ENCODE assay signal across 9 cellular contexts in genomic region chr1:214558002-214558770, GRCh38. TPM values are rescaled to one million over a fixed set of nuclear protein-coding genes. Genes with fewer than 3 reads are reported as not detected.
DNase-seq lines count a peak whose midpoint lies in the region; ATAC-seq and TF ChIP-seq lines count a peak whose summit lies in the region.
"Had no signal": no experiment of that assay in that cellular context is flagged by ENCODE, and none has a peak within 500 bp of the region (broad histone marks: within the 10 kb centered on the region; RNA-seq: fewer than 3 reads in every experiment).

No MANE protein-coding gene starts in this region.

- WGBS in lung, 2 donors = 53 to 54% methylated on average over 8 of the region's 8 CpGs

- no peak overlapping the region for H3K27ac ChIP-seq in lung (ENCODE audit: low read depth in 1 of 2, low read length in 1 of 2)

- no peak overlapping the region for H3K4me3 Mint-ChIP-seq in T-helper 2 cell treated with Interferon-gamma antibody and Interleukin-4, amounts not matched to agents 5 μg/mL and 100 μg/mL, for 36 hours
- H3K4me3 Mint-ChIP-seq: activated naive CD4-positive, alpha-beta T cell treated with anti-CD3 and anti-CD28 coated beads, Interleukin-2, amount 50 U/mL, for 24 hours had no signal

- TF ChIP-seq CTCF in GM12865 (IDR thresholded peaks at IDR 0.05; ENCODE audit: insufficient read depth, low read depth, low read length, missing control alignments) (no peak), lung (IDR thresholded peaks at IDR 0.05; ENCODE audit: control extremely low read depth, extremely low read depth) (no peak), GM10248 (IDR thresholded peaks at IDR 0.05; ENCODE audit: control extremely low read depth, extremely low read depth, low read depth, missing control alignments) (no peak)

- H3K4me1 Mint-ChIP-seq in T-helper 2 cell treated with Interferon-gamma antibody and Interleukin-4, amounts not matched to agents 5 μg/mL and 100 μg/mL, for 36 hours (ENCODE audit: low read depth) = peaks cover 8% of the 10 kb centered on the region
- H3K4me1 Mint-ChIP-seq: activated naive CD4-positive, alpha-beta T cell treated with anti-CD3 and anti-CD28 coated beads, Interleukin-2, amount 50 U/mL, for 24 hours had no signal

- ATAC-seq in HG02798 (IDR thresholded peaks at IDR 0.05; ENCODE audit: poor library complexity, unreplicated experiment) = peak; percentile 59
- peak; percentile 91 for ATAC-seq in SK-N-SH treated with all-trans-retinoic acid at 6 μM for 48 hours
- ATAC-seq in lung (ENCODE audit: insufficient read depth, low FRiP score) = peak; percentile 71

- H3K27ac Mint-ChIP-seq in T-helper 2 cell treated with Interferon-gamma antibody and Interleukin-4, amounts not matched to agents 5 μg/mL and 100 μg/mL, for 36 hours = no peak overlapping the region
- H3K27ac Mint-ChIP-seq: activated naive CD4-positive, alpha-beta T cell treated with anti-CD3 and anti-CD28 coated beads, Interleukin-2, amount 50 U/mL, for 24 hours had no signal

- no peaks in the 10 kb centered on the region for H3K36me3 Mint-ChIP-seq in T-helper 2 cell treated with Interferon-gamma antibody and Interleukin-4, amounts not matched to agents 5 μg/mL and 100 μg/mL, for 36 hours (ENCODE audit: low read depth)
- H3K36me3 Mint-ChIP-seq: activated naive CD4-positive, alpha-beta T cell treated with anti-CD3 and anti-CD28 coated beads, Interleukin-2, amount 50 U/mL, for 24 hours had no signal

- DNase-seq in GM12865 (ENCODE audit: low read depth) = peak; percentile 20
- no peak for DNase-seq in lung (ENCODE audit: low spot score)
- DNase-seq in T-helper 2 cell treated with Interferon-gamma antibody and Interleukin-4, amounts not matched to agents 5 μg/mL and 100 μg/mL, for 36 hours (ENCODE audit: low spot score) = no peak
- no peak for DNase-seq in Ammon's horn (ENCODE audit: low spot score)
- no peak for DNase-seq in GM10248 (ENCODE audit: extremely low spot score)
- DNase-seq in NCI-H1417 (lab: John Stamatoyannopoulos, UW) = no peak

- H3K27me3 Mint-ChIP-seq in T-helper 2 cell treated with Interferon-gamma antibody and Interleukin-4, amounts not matched to agents 5 μg/mL and 100 μg/mL, for 36 hours (ENCODE audit: low read depth) = peaks cover 7% of the 10 kb centered on the region

- H3K9me3 Mint-ChIP-seq in T-helper 2 cell treated with Interferon-gamma antibody and Interleukin-4, amounts not matched to agents 5 μg/mL and 100 μg/mL, for 36 hours = no peaks in the 10 kb centered on the region
- H3K9me3 Mint-ChIP-seq: activated naive CD4-positive, alpha-beta T cell treated with anti-CD3 and anti-CD28 coated beads, Interleukin-2, amount 50 U/mL, for 24 hours had no signal

- CTCF ChIA-PET in GM10248 (lab: Yijun Ruan, JAX) = no interaction called here

- POLR2A ChIA-PET in GM10248 (lab: Yijun Ruan, JAX) = no interaction called here

- H3K27me3 ChIP-seq in lung (ENCODE audit: control insufficient read depth, insufficient read depth) = no peaks in the 10 kb centered on the region

- H3K36me3 ChIP-seq in lung (ENCODE audit: control insufficient read depth in 2 of 2, insufficient read depth in 2 of 2, low read length in 2 of 2) = no peaks in the 10 kb centered on the region

- H3K9me3 ChIP-seq in lung (ENCODE audit: control insufficient read depth in 2 of 2, insufficient read depth in 1 of 2, low read length in 1 of 2) = no peaks in the 10 kb centered on the region

- no peak overlapping the region for H3K4me3 ChIP-seq in GM12865 (ENCODE audit: low read depth, low read length)
- H3K4me3 ChIP-seq in lung = no peak overlapping the region

- H3K4me1 ChIP-seq in lung (ENCODE audit: control insufficient read depth in 2 of 2, insufficient read depth in 2 of 2, low read length in 2 of 2) = no peaks in the 10 kb centered on the region

TF ChIP-seq in SK-N-SH treated with all-trans-retinoic acid at 6 μM for 48 hours, 23 proteins besides CTCF, POLR2A, EP300 and RAD21:
- no peak for TF ChIP-seq CSDC2 (CRISPR knock-in tag; IDR thresholded peaks at IDR 0.05)
- no peak for TF ChIP-seq TCF4 (CRISPR knock-in tag; IDR thresholded peaks at IDR 0.05; ENCODE audit: borderline replicate concordance)

RNA-seq across cellular contexts. Expression of gene PTPN14, which starts 6.8 kb away (rescaled TPM):
- 10 to 100 TPM; 26.0 to 43.2 TPM for total RNA-seq in lung
- polyA plus RNA-seq in lung = 1 to 10 TPM; 4.4 to 4.5 TPM

RNA-seq across cellular contexts. Expression of gene CENPF, which starts 44.8 kb away (rescaled TPM):
- 1 to 10 TPM; 2.0 to 9.7 TPM for total RNA-seq in lung
- 1 to 10 TPM; 1.2 to 1.8 TPM for polyA plus RNA-seq in lung
